Comparison of ENCODE assay signal across 20 cellular contexts in the genomic region with DNA sequence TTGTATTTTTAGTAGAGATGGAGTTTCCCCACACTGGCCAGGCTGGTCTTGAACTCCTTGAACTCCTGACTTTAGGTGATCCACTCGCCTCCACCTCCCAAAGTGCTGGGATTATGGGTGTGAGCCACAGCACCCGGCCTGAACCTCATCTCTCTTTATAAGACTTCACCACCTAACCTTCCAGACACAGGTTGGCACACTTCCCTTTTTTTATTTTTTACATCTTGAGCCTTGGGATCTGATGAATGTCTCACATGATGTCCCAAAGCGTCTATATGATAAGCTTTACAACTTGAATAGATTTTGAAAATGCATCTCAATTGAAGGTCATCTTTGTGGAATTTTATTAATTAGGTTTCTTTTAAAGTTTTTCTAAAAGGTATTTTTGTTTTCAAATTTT.
"Had no signal": no experiment of that assay in that cellular context is flagged by ENCODE, and none has a peak within 500 bp of the region (broad histone marks: within the 10 kb centered on the region; RNA-seq: fewer than 3 reads in every experiment).

No MANE protein-coding gene starts in this region.

- H3K27me3 ChIP-seq: breast epithelium, left lung, neutrophil, sigmoid colon, tibial artery had no signal

- H3K27ac ChIP-seq: left lung, neutrophil, parathyroid adenoma, sigmoid colon, tibial artery had no signal

- H3K9me3 Mint-ChIP-seq: activated CD4-positive, alpha-beta memory T cell treated with anti-CD3 and anti-CD28 coated beads, Interleukin-2, amount 10 ng/mL, durations not matched to agents 7 days and 5 days; activated naive CD4-positive, alpha-beta T cell treated with anti-CD3 and anti-CD28 coated beads for 36 hours; activated naive CD8-positive, alpha-beta T cell treated with anti-CD3 and anti-CD28 coated beads, Interleukin-2, amount 50 U/mL, for 24 hours; naive thymus-derived CD4-positive, alpha-beta T cell; T-helper 2 cell treated with Interferon-gamma antibody and Interleukin-4, amounts not matched to agents 5 μg/mL and 100 μg/mL, for 36 hours had no signal

- H3K4me3 ChIP-seq: breast epithelium, left lung, sigmoid colon, tibial artery had no signal

- H3K27ac Mint-ChIP-seq: activated CD4-positive, alpha-beta memory T cell treated with anti-CD3 and anti-CD28 coated beads, Interleukin-2, amount 10 ng/mL, durations not matched to agents 7 days and 5 days; activated CD4-positive, alpha-beta T cell treated with anti-CD3 and anti-CD28 coated beads for 36 hours; activated naive CD4-positive, alpha-beta T cell treated with anti-CD3 and anti-CD28 coated beads for 36 hours; activated naive CD8-positive, alpha-beta T cell treated with anti-CD3 and anti-CD28 coated beads, Interleukin-2, amount 50 U/mL, for 24 hours; T-helper 2 cell treated with Interferon-gamma antibody and Interleukin-4, amounts not matched to agents 5 μg/mL and 100 μg/mL, for 36 hours; WTC11 had no signal

- H3K4me3 Mint-ChIP-seq: activated CD4-positive, alpha-beta memory T cell treated with anti-CD3 and anti-CD28 coated beads, Interleukin-2, amount 10 ng/mL, durations not matched to agents 7 days and 5 days; activated CD4-positive, alpha-beta T cell treated with anti-CD3 and anti-CD28 coated beads for 36 hours; activated naive CD4-positive, alpha-beta T cell treated with anti-CD3 and anti-CD28 coated beads for 36 hours; activated naive CD8-positive, alpha-beta T cell treated with anti-CD3 and anti-CD28 coated beads, Interleukin-2, amount 50 U/mL, for 24 hours; naive thymus-derived CD4-positive, alpha-beta T cell; T-helper 2 cell treated with Interferon-gamma antibody and Interleukin-4, amounts not matched to agents 5 μg/mL and 100 μg/mL, for 36 hours; WTC11 had no signal

- H3K9me3 ChIP-seq: breast epithelium, left lung, neutrophil, sigmoid colon, tibial artery had no signal

- H3K4me1 ChIP-seq: breast epithelium, parathyroid adenoma, sigmoid colon, tibial artery had no signal

- H3K9ac ChIP-seq: parathyroid adenoma had no signal

- H3K36me3 ChIP-seq: breast epithelium, left lung, neutrophil, sigmoid colon, tibial artery had no signal

- ATAC-seq: activated CD4-positive, alpha-beta T cell treated with anti-CD3 and anti-CD28 coated beads for 36 hours; activated naive CD8-positive, alpha-beta T cell treated with anti-CD3 and anti-CD28 coated beads, Interleukin-2, amount 50 U/mL, for 24 hours; left lung; naive thymus-derived CD4-positive, alpha-beta T cell had no signal

- H3K4me1 Mint-ChIP-seq: activated CD4-positive, alpha-beta T cell treated with anti-CD3 and anti-CD28 coated beads for 36 hours; activated naive CD8-positive, alpha-beta T cell treated with anti-CD3 and anti-CD28 coated beads, Interleukin-2, amount 50 U/mL, for 24 hours had no signal

- H3K79me2 ChIP-seq: parathyroid adenoma had no signal

- H3K36me3 Mint-ChIP-seq: WTC11 had no signal

- DNase-seq: activated CD4-positive, alpha-beta memory T cell treated with anti-CD3 and anti-CD28 coated beads, Interleukin-2, amount 10 ng/mL, durations not matched to agents 7 days and 5 days; activated CD4-positive, alpha-beta T cell treated with anti-CD3 and anti-CD28 coated beads for 36 hours; activated naive CD4-positive, alpha-beta T cell treated with anti-CD3 and anti-CD28 coated beads for 36 hours; activated naive CD8-positive, alpha-beta T cell treated with anti-CD3 and anti-CD28 coated beads, Interleukin-2, amount 50 U/mL, for 24 hours; activated T-cell treated with anti-CD3 and anti-CD28 coated beads, Interleukin-2, amount 50 U/mL, for 1 hour; aorta; cerebellar nuclear complex; effector memory CD4-positive, alpha-beta T cell; hypothalamus; islet precursor cell; left lung; naive thymus-derived CD4-positive, alpha-beta T cell; sigmoid colon; stimulated activated naive CD4-positive, alpha-beta T cell; tibial artery had no signal

- H3K27me3 Mint-ChIP-seq: activated CD4-positive, alpha-beta memory T cell treated with anti-CD3 and anti-CD28 coated beads, Interleukin-2, amount 10 ng/mL, durations not matched to agents 7 days and 5 days; activated CD4-positive, alpha-beta T cell treated with anti-CD3 and anti-CD28 coated beads for 36 hours; activated naive CD8-positive, alpha-beta T cell treated with anti-CD3 and anti-CD28 coated beads, Interleukin-2, amount 50 U/mL, for 24 hours; naive thymus-derived CD4-positive, alpha-beta T cell had no signal
